In the genomic region with DNA sequence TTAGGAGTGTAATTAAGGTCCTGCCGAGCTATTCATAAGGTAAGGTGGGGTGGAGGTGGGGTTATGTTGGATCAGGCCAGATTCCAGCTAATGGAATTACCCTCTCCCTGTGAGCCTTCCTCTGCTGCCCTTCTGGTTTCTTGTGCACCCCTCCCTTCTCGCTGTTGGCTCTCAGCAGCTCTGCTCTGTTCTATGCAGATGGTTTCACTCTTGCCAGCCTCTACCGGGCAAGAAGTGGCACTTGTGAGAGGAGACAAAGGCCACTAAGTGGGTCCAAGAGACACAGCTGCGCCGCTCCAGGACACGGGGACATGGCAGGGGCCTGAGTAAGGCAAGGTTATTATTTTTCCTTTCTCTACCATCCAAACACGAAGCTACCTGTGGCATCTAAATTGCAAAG, we compare ENCODE assay signal across 20 cellular contexts.
DNase-seq lines count a peak whose midpoint lies in the region; ATAC-seq and TF ChIP-seq lines count a peak whose summit lies in the region.
"Had no signal": no experiment of that assay in that cellular context is flagged by ENCODE, and none has a peak within 500 bp of the region (broad histone marks: within the 10 kb centered on the region; RNA-seq: fewer than 3 reads in every experiment).

No MANE protein-coding gene starts in this region.

- intact Hi-C loops in Calu3 (cut with micrococcal nuclease; ENCODE audit: unreplicated experiment): loop anchor here (10.0 kb wide), 1 partner anchor 134 kb away; no protein-coding TSS in a partner anchor
- intact Hi-C loops in uterus (cut with DNase I; ENCODE audit: low total_unique reads): no loop called here

- no peaks in the 10 kb centered on the region for H3K27me3 Mint-ChIP-seq in Calu3 (ENCODE audit: unreplicated experiment)

- no peak for TF ChIP-seq POLR2A in uterus (IDR thresholded peaks at IDR 0.05)

- H3K4me3 Mint-ChIP-seq in Calu3 (ENCODE audit: low read depth, unreplicated experiment): no peak overlapping the region
- H3K4me3 Mint-ChIP-seq: activated CD4-positive, alpha-beta T cell treated with anti-CD3 and anti-CD28 coated beads, Interleukin-2, amount 10 ng/mL, durations not matched to agents 24 days and 14 days; activated naive CD4-positive, alpha-beta T cell treated with anti-CD3 and anti-CD28 coated beads, Interleukin-2, amount 10 ng/mL, durations not matched to agents 7 days and 5 days; activated T-cell treated with anti-CD3 and anti-CD28 coated beads, Interleukin-2, amount 50 U/mL, for 72 hours; endodermal cell; naive B cell; T-helper 17 cell had no signal

- H3K27me3 ChIP-seq in uterus: no peaks in the 10 kb centered on the region
- H3K27me3 ChIP-seq: Peyer's patch, right lobe of liver, SJSA1 had no signal

- ATAC-seq in HG02840 (IDR thresholded peaks at IDR 0.05; ENCODE audit: low FRiP score, unreplicated experiment): no peak
- ATAC-seq: activated T-cell treated with anti-CD3 and anti-CD28 coated beads, Interleukin-2, amount 50 U/mL, for 72 hours; right lobe of liver; T-helper 17 cell had no signal

- TF ChIP-seq CTCF in Calu3 (IDR thresholded peaks at IDR 0.05; ENCODE audit: unreplicated experiment) (no peak), uterus (IDR thresholded peaks at IDR 0.05) (no peak)

- CTCF ChIA-PET in Calu3 (lab: Charles Lee): interaction anchor here (0.6 kb wide), 1 partner anchor 631 kb away, joined by 3 read pairs; no protein-coding TSS in a partner anchor

- H3K4me1 Mint-ChIP-seq in Calu3 (ENCODE audit: low read depth, unreplicated experiment): peaks cover 8% of the 10 kb centered on the region
- H3K4me1 Mint-ChIP-seq: activated CD4-positive, alpha-beta T cell treated with anti-CD3 and anti-CD28 coated beads, Interleukin-2, amount 10 ng/mL, durations not matched to agents 24 days and 14 days; activated naive CD4-positive, alpha-beta T cell treated with anti-CD3 and anti-CD28 coated beads, Interleukin-2, amount 10 ng/mL, durations not matched to agents 7 days and 5 days; T-helper 17 cell had no signal

- H3K4me3 ChIP-seq in uterus: no peak overlapping the region
- H3K4me3 ChIP-seq: coronary artery, Peyer's patch, right lobe of liver, SJSA1 had no signal

- no peak overlapping the region for H3K27ac ChIP-seq in uterus
- H3K27ac ChIP-seq: coronary artery, Peyer's patch, right lobe of liver, SJSA1 had no signal

- BruUV-seq in Calu3 (replicated peaks; lab: Mats Ljungman, UMichigan): no TSS peak

- H3K27ac Mint-ChIP-seq in Calu3 (ENCODE audit: unreplicated experiment): no peak overlapping the region
- H3K27ac Mint-ChIP-seq: activated CD4-positive, alpha-beta T cell treated with anti-CD3 and anti-CD28 coated beads, Interleukin-2, amount 10 ng/mL, durations not matched to agents 24 days and 14 days; activated naive CD4-positive, alpha-beta T cell treated with anti-CD3 and anti-CD28 coated beads, Interleukin-2, amount 10 ng/mL, durations not matched to agents 7 days and 5 days; activated T-cell treated with anti-CD3 and anti-CD28 coated beads, Interleukin-2, amount 50 U/mL, for 72 hours; endodermal cell; naive B cell; T-helper 17 cell had no signal

- peak; percentile 80 for DNase-seq in DMS79 (lab: John Stamatoyannopoulos, UW)
- DNase-seq in NCI-H187 treated with DMSO at 0.1 percent for 48 hours (lab: John Stamatoyannopoulos, UW): peak; percentile 39
- peak; percentile 59 for DNase-seq in NCI-H524 treated with DMSO at 0.1 percent for 48 hours (lab: John Stamatoyannopoulos, UW)
- DNase-seq in medulla oblongata (ENCODE audit: extremely low spot score): peak; percentile 46
- no peak for DNase-seq in Calu3
- DNase-seq in MV-4-11 (lab: John Stamatoyannopoulos, UW): no peak
- DNase-seq in uterus: no peak
- DNase-seq: activated CD4-positive, alpha-beta T cell treated with anti-CD3 and anti-CD28 coated beads, Interleukin-2, amount 10 ng/mL, durations not matched to agents 24 days and 14 days; activated naive CD4-positive, alpha-beta T cell treated with anti-CD3 and anti-CD28 coated beads, Interleukin-2, amount 10 ng/mL, durations not matched to agents 7 days and 5 days; activated T-cell treated with anti-CD3 and anti-CD28 coated beads, Interleukin-2, amount 50 U/mL, for 72 hours; endodermal cell; mammary epithelial cell; naive B cell; NCI-H1694; right lobe of liver; T-helper 17 cell had no signal

- no peaks in the 10 kb centered on the region for H3K36me3 Mint-ChIP-seq in Calu3 (ENCODE audit: insufficient read depth, unreplicated experiment)
- H3K36me3 Mint-ChIP-seq: activated naive CD4-positive, alpha-beta T cell treated with anti-CD3 and anti-CD28 coated beads, Interleukin-2, amount 10 ng/mL, durations not matched to agents 7 days and 5 days; naive B cell had no signal

- no peaks in the 10 kb centered on the region for H3K36me3 ChIP-seq in uterus
- H3K36me3 ChIP-seq: Peyer's patch, right lobe of liver, SJSA1 had no signal

- no peaks in the 10 kb centered on the region for H3K9me3 Mint-ChIP-seq in Calu3 (ENCODE audit: low read depth, unreplicated experiment)
- H3K9me3 Mint-ChIP-seq: activated CD4-positive, alpha-beta T cell treated with anti-CD3 and anti-CD28 coated beads, Interleukin-2, amount 10 ng/mL, durations not matched to agents 24 days and 14 days; activated naive CD4-positive, alpha-beta T cell treated with anti-CD3 and anti-CD28 coated beads, Interleukin-2, amount 10 ng/mL, durations not matched to agents 7 days and 5 days; activated T-cell treated with anti-CD3 and anti-CD28 coated beads, Interleukin-2, amount 50 U/mL, for 72 hours; endodermal cell; naive B cell had no signal

- no peaks in the 10 kb centered on the region for H3K4me1 ChIP-seq in uterus
- H3K4me1 ChIP-seq: Peyer's patch, right lobe of liver, SJSA1 had no signal

- no peaks in the 10 kb centered on the region for H3K9me3 ChIP-seq in uterus
- H3K9me3 ChIP-seq: Peyer's patch, right lobe of liver, SJSA1 had no signal

Comparison
In these comparisons a context has a peak if more than half of its experiments do, and no peak if none do; other contexts are left out.
1. DNase-seq: peak in DMS79 (single experiment), NCI-H187 treated with DMSO at 0.1 percent for 48 hours (single experiment), NCI-H524 treated with DMSO at 0.1 percent for 48 hours (single experiment) and medulla oblongata (single experiment); none in Calu3 (single experiment), MV-4-11 (single experiment) and uterus (0 of 2).